9 cellular contexts compared by ENCODE assay signal in genomic region chr10:48633381-48634197, GRCh38. TPM values are rescaled to one million over a fixed set of nuclear protein-coding genes. Genes with fewer than 3 reads are reported as not detected.
A peak's percentile ranks its signal among the peaks of the same experiment; 100 is the strongest.
DNase-seq lines count a peak whose midpoint lies in the region; ATAC-seq and TF ChIP-seq lines count a peak whose summit lies in the region.
"Had no signal": no experiment of that assay in that cellular context is flagged by ENCODE, and none has a peak within 500 bp of the region (broad histone marks: within the 10 kb centered on the region; RNA-seq: fewer than 3 reads in every experiment).

No MANE protein-coding gene starts in this region.

- H3K27ac Mint-ChIP-seq in activated CD4-positive, alpha-beta T cell treated with anti-CD3 and anti-CD28 coated beads, Interleukin-2, amount 10 ng/mL, durations not matched to agents 24 days and 14 days, result no peak overlapping the region
- H3K27ac Mint-ChIP-seq in stimulated activated memory B cell treated with anti-CD40 and anti-IgM and Interleukin-4, amounts not matched to agents 10 μg/mL and 1 μg/mL and 100 μg/mL, for 72 hours, result peak overlapping the region; percentile 61

- no peaks in the 10 kb centered on the region for H3F3A ChIP-seq in Loucy (ENCODE audit: low read depth)

- no peaks in the 10 kb centered on the region for H3K79me2 ChIP-seq in Loucy (ENCODE audit: insufficient read depth, low read length)

- peak overlapping the region; percentile 20 for H3K9ac ChIP-seq in Loucy (ENCODE audit: low read depth, low read length, poor library complexity, severe bottlenecking)

- H3K9me3 ChIP-seq in Loucy (ENCODE audit: insufficient read depth, low read depth, low read length), result no peaks in the 10 kb centered on the region
- H3K9me3 ChIP-seq: A549 had no signal

- intact Hi-C loops in activated CD4-positive, alpha-beta T cell treated with anti-CD3 and anti-CD28 coated beads, Interleukin-2, amount 10 ng/mL, durations not matched to agents 24 days and 14 days (cut with micrococcal nuclease), result no loop called here

- no peaks in the 10 kb centered on the region for H4K20me1 ChIP-seq in Loucy (ENCODE audit: insufficient read depth, low read length, poor library complexity, severe bottlenecking)

- H3K4me3 Mint-ChIP-seq in activated CD4-positive, alpha-beta T cell treated with anti-CD3 and anti-CD28 coated beads, Interleukin-2, amount 10 ng/mL, durations not matched to agents 24 days and 14 days, result no peak overlapping the region
- peak overlapping the region; percentile 66 for H3K4me3 Mint-ChIP-seq in stimulated activated memory B cell treated with anti-CD40 and anti-IgM and Interleukin-4, amounts not matched to agents 10 μg/mL and 1 μg/mL and 100 μg/mL, for 72 hours

- ATAC-seq in HG02678 (IDR thresholded peaks at IDR 0.05; ENCODE audit: unreplicated experiment), result peak; percentile 36
- peak; percentile 54 for ATAC-seq in stimulated activated memory B cell treated with anti-CD40 and anti-IgM and Interleukin-4, amounts not matched to agents 10 μg/mL and 1 μg/mL and 100 μg/mL, for 72 hours
- ATAC-seq: A549 had no signal

- H3K36me3 ChIP-seq in Loucy (ENCODE audit: insufficient read depth, low read length), result no peaks in the 10 kb centered on the region

- no peak for TF ChIP-seq CTCF in Loucy (conservative IDR thresholded peaks at IDR 0.05; ENCODE audit: low read length)

- H3K9me2 ChIP-seq in Loucy (replicated peaks; ENCODE audit: low read depth, low read length), result no peaks in the 10 kb centered on the region

- H3K27me3 Mint-ChIP-seq in activated CD4-positive, alpha-beta T cell treated with anti-CD3 and anti-CD28 coated beads, Interleukin-2, amount 10 ng/mL, durations not matched to agents 24 days and 14 days, result peaks cover 13% of the 10 kb centered on the region
- H3K27me3 Mint-ChIP-seq in stimulated activated memory B cell treated with anti-CD40 and anti-IgM and Interleukin-4, amounts not matched to agents 10 μg/mL and 1 μg/mL and 100 μg/mL, for 72 hours, result peaks cover 34% of the 10 kb centered on the region

- H3K9me3 Mint-ChIP-seq in activated CD4-positive, alpha-beta T cell treated with anti-CD3 and anti-CD28 coated beads, Interleukin-2, amount 10 ng/mL, durations not matched to agents 24 days and 14 days, result peaks cover 15% of the 10 kb centered on the region
- peaks cover 5% of the 10 kb centered on the region for H3K9me3 Mint-ChIP-seq in stimulated activated memory B cell treated with anti-CD40 and anti-IgM and Interleukin-4, amounts not matched to agents 10 μg/mL and 1 μg/mL and 100 μg/mL, for 72 hours

- H3K27me3 ChIP-seq in Loucy (ENCODE audit: insufficient read depth, low read length, poor library complexity, severe bottlenecking), result no peaks in the 10 kb centered on the region

- peaks cover 46% of the 10 kb centered on the region for H3K4me1 ChIP-seq in Loucy (ENCODE audit: insufficient read depth, low read length, poor library complexity, severe bottlenecking)
- H3K4me1 ChIP-seq: A549 had no signal

- peak; percentile 55 for DNase-seq in activated CD4-positive, alpha-beta T cell treated with anti-CD3 and anti-CD28 coated beads, Interleukin-2, amount 10 ng/mL, durations not matched to agents 24 days and 14 days
- no peak for DNase-seq in activated CD4-positive, alpha-beta T cell treated with anti-CD3 and anti-CD28 coated beads for 4 hours
- no peak for DNase-seq in NOMO-1 treated with DMSO at 0.1 percent for 48 hours (lab: John Stamatoyannopoulos, UW; ENCODE audit: unreplicated experiment)
- DNase-seq in COLO668 (lab: John Stamatoyannopoulos, UW; ENCODE audit: unreplicated experiment), result no peak
- DNase-seq in NCI-H226, result no peak

- no peaks in the 10 kb centered on the region for H3K36me3 Mint-ChIP-seq in activated CD4-positive, alpha-beta T cell treated with anti-CD3 and anti-CD28 coated beads, Interleukin-2, amount 10 ng/mL, durations not matched to agents 24 days and 14 days (ENCODE audit: low read depth)
- peaks cover 6% of the 10 kb centered on the region for H3K36me3 Mint-ChIP-seq in stimulated activated memory B cell treated with anti-CD40 and anti-IgM and Interleukin-4, amounts not matched to agents 10 μg/mL and 1 μg/mL and 100 μg/mL, for 72 hours

- H2AFZ ChIP-seq in Loucy (ENCODE audit: low read length), result no peak overlapping the region

- peak overlapping the region; percentile 55 for H3K4me3 ChIP-seq in Loucy (ENCODE audit: low read length, poor library complexity, severe bottlenecking)
- H3K4me3 ChIP-seq: A549 had no signal

- H3K4me1 Mint-ChIP-seq in activated CD4-positive, alpha-beta T cell treated with anti-CD3 and anti-CD28 coated beads, Interleukin-2, amount 10 ng/mL, durations not matched to agents 24 days and 14 days, result peaks cover 13% of the 10 kb centered on the region
- H3K4me1 Mint-ChIP-seq in stimulated activated memory B cell treated with anti-CD40 and anti-IgM and Interleukin-4, amounts not matched to agents 10 μg/mL and 1 μg/mL and 100 μg/mL, for 72 hours, result peaks cover 43% of the 10 kb centered on the region

- H3K4me2 ChIP-seq in Loucy (ENCODE audit: low read depth, low read length, poor library complexity, severe bottlenecking), result peak overlapping the region; percentile 79
- H3K4me2 ChIP-seq: A549 had no signal

RNA-seq across cellular contexts. Expression of gene ARHGAP22, which starts 28.7 kb away (rescaled TPM):
- total RNA-seq in activated CD4-positive, alpha-beta T cell treated with anti-CD3 and anti-CD28 coated beads, Interleukin-2, amount 10 ng/mL, durations not matched to agents 24 days and 14 days, result not detected in 2 replicates

RNA-seq across cellular contexts. Expression of gene WDFY4, which starts 51.1 kb away (rescaled TPM):
- 0.05 TPM in 1 of 2 replicates, not detected in the other for total RNA-seq in activated CD4-positive, alpha-beta T cell treated with anti-CD3 and anti-CD28 coated beads, Interleukin-2, amount 10 ng/mL, durations not matched to agents 24 days and 14 days
